Comparison of ENCODE assay signal across 8 cellular contexts in genomic region chr1:38559180-38559874, GRCh38.
DNase-seq lines count a peak whose midpoint lies in the region; ATAC-seq, FAIRE-seq and TF ChIP-seq lines count a peak whose summit lies in the region.

No MANE protein-coding gene starts in this region.

- TF ChIP-seq POLR2A in GM12878 (IDR thresholded peaks at IDR 0.05; ENCODE audit: low read depth, low read length): no peak; the same call in 1 of the 2 replicates

- in situ Hi-C loops in GM12878 (cut with MboI): no loop called here

- TF ChIP-seq EP300 in GM12878 (IDR thresholded peaks at IDR 0.05; ENCODE audit: borderline replicate concordance in 1 of 2, control insufficient read depth in 1 of 2, low read depth in 2 of 2, low read length in 2 of 2): peak; percentile 88 to 91

- no peak overlapping the region for H4K8ac ChIP-seq in trophoblast cell (ENCODE audit: low read depth, low read length)

- SMC1A ChIA-PET in GM12878 (lab: Charles Lee; ENCODE audit: uncharacterized antibody, unreplicated experiment): interaction anchor here (1.3 to 3.3 kb wide), 7 partner anchors 12 to 276 kb away, joined by 3 to 17 read pairs (median 6); no protein-coding TSS in a partner anchor

- H2BK120ac ChIP-seq in trophoblast cell (ENCODE audit: insufficient read depth, low read length, poor library complexity): no peak overlapping the region

- no peak overlapping the region for H2BK12ac ChIP-seq in trophoblast cell (ENCODE audit: low read length)

- H3K79me1 ChIP-seq in trophoblast cell (ENCODE audit: low read length): no peaks in the 10 kb centered on the region

- ATAC-seq in DND-41 (ENCODE audit: insufficient read depth, low read depth): peak; percentile 97
- peak; percentile 50 for ATAC-seq in HG02623 (IDR thresholded peaks at IDR 0.05; ENCODE audit: unreplicated experiment)
- peak; percentile 96 for ATAC-seq in T-helper 17 cell
- peak; percentile 84 for ATAC-seq in GM12878

- no peak overlapping the region for H3K4ac ChIP-seq in trophoblast cell (ENCODE audit: low read depth, low read length)

- no peak overlapping the region for H2BK5ac ChIP-seq in trophoblast cell (ENCODE audit: low read depth, low read length, poor library complexity)

- CTCF ChIA-PET in GM12878 (lab: Yijun Ruan, JAX): interaction anchor here (1.0 to 3.0 kb wide), 5 partner anchors 26 to 532 kb away, joined by 3 to 11 read pairs (median 3); no protein-coding TSS in a partner anchor

- H4K12ac ChIP-seq in trophoblast cell (ENCODE audit: low read depth, low read length): no peak overlapping the region

- peak overlapping the region in 1 of 2 experiments; percentile 13; a peak in 2 of 4 replicates for H3K4me3 ChIP-seq in DND-41 (ENCODE audit: low read depth in 1 of 2, low read length in 2 of 2)
- peak overlapping the region; percentile 9; the same call in 1 of the 2 replicates for H3K4me3 ChIP-seq in GM12878
- no peak overlapping the region for H3K4me3 ChIP-seq in trophoblast cell (ENCODE audit: low read depth, low read length)
- no peak overlapping the region for H3K4me3 ChIP-seq in Karpas-422 (ENCODE audit: low read length)

- intact Hi-C loops in GM12878 (cut with micrococcal nuclease; ENCODE audit: unreplicated experiment): loop anchor here (2.0 kb wide), 1 partner anchor 33 kb away; no protein-coding TSS in a partner anchor

- H3K9me2 ChIP-seq in Karpas-422 (replicated peaks; ENCODE audit: insufficient read depth, low read length): no peaks in the 10 kb centered on the region

- no peak overlapping the region for H3K23ac ChIP-seq in trophoblast cell (ENCODE audit: low read length)

- no peaks in the 10 kb centered on the region for H3K9me3 ChIP-seq in DND-41 (ENCODE audit: insufficient read depth, low read length, severe bottlenecking)
- H3K9me3 ChIP-seq in T-helper 17 cell (ENCODE audit: control insufficient read depth, low read length, poor library complexity, severe bottlenecking): no peaks in the 10 kb centered on the region
- no peaks in the 10 kb centered on the region for H3K9me3 ChIP-seq in GM12878 (replicated peaks; ENCODE audit: control insufficient read depth, insufficient read depth, low read length)
- H3K9me3 ChIP-seq in trophoblast cell (ENCODE audit: insufficient read depth, low read depth, low read length): peaks cover 4% of the 10 kb centered on the region
- no peaks in the 10 kb centered on the region for H3K9me3 ChIP-seq in Karpas-422 (ENCODE audit: low read length)

- BruUV-seq in GM12878 (replicated peaks; lab: Mats Ljungman, UMichigan): TSS peak; percentile 78

- H3K36me3 ChIP-seq in DND-41 (ENCODE audit: insufficient read depth, low read length) (no peaks in the 10 kb centered on the region), GM12878 (ENCODE audit: control insufficient read depth in 2 of 2, insufficient read depth in 2 of 2, low read length in 1 of 2) (no peaks in the 10 kb centered on the region), trophoblast cell (ENCODE audit: control insufficient read depth in 1 of 2, insufficient read depth in 2 of 2, low read length in 2 of 2) (no peaks in the 10 kb centered on the region), Karpas-422 (ENCODE audit: insufficient read depth, low read length) (no peaks in the 10 kb centered on the region)

- no peak for TF ChIP-seq CTCF in DND-41 (IDR thresholded peaks at IDR 0.05; ENCODE audit: borderline replicate concordance, extremely low read depth, low read length, poor library complexity, severe bottlenecking)
- TF ChIP-seq CTCF in GM12878 (IDR thresholded peaks at IDR 0.05 in 2 of 3, conservative IDR thresholded peaks at IDR 0.05 in 1 of 3; ENCODE audit: control insufficient read depth in 2 of 3, extremely low read depth in 1 of 3, insufficient read depth in 1 of 3, low read depth in 3 of 3, low read length in 3 of 3): no peak

- no peaks in the 10 kb centered on the region for H3K79me2 ChIP-seq in DND-41 (ENCODE audit: insufficient read depth, low read length)
- peaks cover 1% of the 10 kb centered on the region; the same call in 1 of the 2 replicates for H3K79me2 ChIP-seq in GM12878 (ENCODE audit: control insufficient read depth, insufficient read depth, low read length)
- no peaks in the 10 kb centered on the region for H3K79me2 ChIP-seq in trophoblast cell (ENCODE audit: control insufficient read depth, insufficient read depth, low read length, poor library complexity)
- no peaks in the 10 kb centered on the region for H3K79me2 ChIP-seq in Karpas-422 (ENCODE audit: low read length)

- no peaks in the 10 kb centered on the region for H3K36me3 Mint-ChIP-seq in T-helper 17 cell (ENCODE audit: low read depth)

- under 1% methylated on average over 39 of the region's 39 CpGs for WGBS in GM12878 (ENCODE audit: insufficient coverage, insufficient replicate concordance, low lambda C conversion rate, missing lambda C conversion rate)
- WGBS in trophoblast cell (ENCODE audit: extremely low coverage, insufficient coverage, insufficient read length): no CpG with 5 or more reads among the region's 39 CpGs

- FAIRE-seq in GM12878 (lab: Jason Lieb, UNC): peak; percentile 91

- H3K27ac Mint-ChIP-seq in T-helper 17 cell: peak overlapping the region; percentile 71

- TF ChIP-seq RAD21 in GM12878 (IDR thresholded peaks at IDR 0.05; ENCODE audit: insufficient read depth, low read depth, low read length): no peak

- peak overlapping the region; percentile 84 for H3K4me3 Mint-ChIP-seq in T-helper 17 cell

- H3K27ac ChIP-seq in DND-41 (ENCODE audit: low read length) (no peak overlapping the region), GM12878 (ENCODE audit: control insufficient read depth, insufficient read depth) (peak overlapping the region; percentile 87), trophoblast cell (ENCODE audit: low read depth, low read length) (no peak overlapping the region), Karpas-422 (ENCODE audit: low read length) (no peak overlapping the region)

- peak overlapping the region; percentile 63 for H3K4me2 ChIP-seq in DND-41 (ENCODE audit: insufficient read depth, low read length)
- peak overlapping the region; percentile 93 for H3K4me2 ChIP-seq in GM12878 (ENCODE audit: control insufficient read depth, insufficient read depth)
- H3K4me2 ChIP-seq in trophoblast cell (ENCODE audit: low read length): peak overlapping the region; percentile 19
- H3K4me2 ChIP-seq in Karpas-422 (ENCODE audit: low read depth, low read length, poor library complexity, severe bottlenecking): no peak overlapping the region

- RAD21 ChIA-PET in GM12878 (lab: Charles Lee; ENCODE audit: unreplicated experiment): interaction anchor here (0.8 to 3.7 kb wide), 5 partner anchors 21 to 257 kb away, joined by 3 to 16 read pairs (median 3); no protein-coding TSS in a partner anchor

- peaks cover 60% of the 10 kb centered on the region for H3K27me3 ChIP-seq in DND-41 (ENCODE audit: insufficient read depth, low read length, poor library complexity)
- H3K27me3 ChIP-seq in GM12878 (replicated peaks in 1 of 2; ENCODE audit: control insufficient read depth in 2 of 2, insufficient read depth in 2 of 2, low read length in 1 of 2): no peaks in the 10 kb centered on the region
- no peaks in the 10 kb centered on the region for H3K27me3 ChIP-seq in trophoblast cell (ENCODE audit: insufficient read depth, low read length)
- H3K27me3 ChIP-seq in Karpas-422 (ENCODE audit: low read length): no peaks in the 10 kb centered on the region

- H3K18ac ChIP-seq in trophoblast cell (ENCODE audit: low read length): no peak overlapping the region

- no peak overlapping the region for H4K91ac ChIP-seq in trophoblast cell (ENCODE audit: low read depth, low read length)

- DNase-seq in DND-41 (peak; percentile 89), T-helper 17 cell (peak; percentile 43 to 70 (median 62)), GM12878 (ENCODE audit: low read depth, low spot score) (peak; percentile 84), trophoblast cell (no peak), Karpas-422 (no peak), NCI-H2196 treated with DMSO at 0.1 percent for 48 hours (lab: John Stamatoyannopoulos, UW; ENCODE audit: unreplicated experiment) (no peak), HCEC 1CT (no peak)

- peaks cover 68% of the 10 kb centered on the region for H4K20me1 ChIP-seq in DND-41 (ENCODE audit: insufficient read depth, low read length)
- no peaks in the 10 kb centered on the region for H4K20me1 ChIP-seq in GM12878 (ENCODE audit: control insufficient read depth, insufficient read depth)
- H4K20me1 ChIP-seq in Karpas-422 (ENCODE audit: insufficient read depth, low read depth, low read length): no peaks in the 10 kb centered on the region; the same call in 1 of the 2 replicates

- peaks cover 56% of the 10 kb centered on the region for H3K4me1 Mint-ChIP-seq in T-helper 17 cell

- H2AFZ ChIP-seq in DND-41 (ENCODE audit: low read depth, low read length) (no peak overlapping the region), GM12878 (ENCODE audit: control insufficient read depth, low read depth, low read length) (peak overlapping the region; percentile 87), trophoblast cell (ENCODE audit: insufficient read depth, low read length, poor library complexity) (no peak overlapping the region), Karpas-422 (ENCODE audit: low read length) (no peak overlapping the region)

- no peak overlapping the region for H2AK5ac ChIP-seq in trophoblast cell (ENCODE audit: low read length)

- no peak overlapping the region for H3K14ac ChIP-seq in trophoblast cell (ENCODE audit: low read length)

- H3K4me1 ChIP-seq in DND-41 (ENCODE audit: insufficient read depth, low read length) (peaks cover 24% of the 10 kb centered on the region), GM12878 (ENCODE audit: control insufficient read depth, insufficient read depth, low read length) (peaks cover 46% of the 10 kb centered on the region), trophoblast cell (ENCODE audit: control insufficient read depth in 1 of 2, insufficient read depth in 2 of 2, low read length in 2 of 2) (peaks cover 0 to 4% of the 10 kb centered on the region in 2 experiments), Karpas-422 (ENCODE audit: low read length) (no peaks in the 10 kb centered on the region)

- no peak overlapping the region for H3K9ac ChIP-seq in DND-41 (ENCODE audit: low read depth, low read length)
- peak overlapping the region; percentile 75 for H3K9ac ChIP-seq in GM12878 (ENCODE audit: control insufficient read depth, insufficient read depth, low read length)
- H3K9ac ChIP-seq in trophoblast cell (ENCODE audit: low read length): no peak overlapping the region
- H3K9ac ChIP-seq in Karpas-422 (ENCODE audit: low read length): no peak overlapping the region

- peaks cover 19% of the 10 kb centered on the region for H3K27me3 Mint-ChIP-seq in T-helper 17 cell

- POLR2A ChIA-PET in GM12878 (lab: Charles Lee): interaction anchor here (0.5 to 3.6 kb wide), 5 partner anchors 32 to 300 kb away, joined by 3 to 18 read pairs (median 7); partner anchors contain the start of gene RRAGC

Comparison
In these comparisons a context has a peak if more than half of its experiments do, and no peak if none do; other contexts are left out.
1. DNase-seq: peak in DND-41 (single experiment), T-helper 17 cell (3 of 3) and GM12878 (single experiment); none in trophoblast cell (0 of 2), Karpas-422 (single experiment), NCI-H2196 treated with DMSO at 0.1 percent for 48 hours (single experiment) and HCEC 1CT (single experiment).
2. Peak in every context shown above with its lines, with median percentiles within 50 percentile points of each other: ATAC-seq.